In genomic region chr7:3733541-3734140, GRCh38 we compare ENCODE assay signal across 14 cellular contexts.
"Had no signal": no experiment of that assay in that cellular context is flagged by ENCODE, and none has a peak within 500 bp of the region (broad histone marks: within the 10 kb centered on the region; RNA-seq: fewer than 3 reads in every experiment).

No MANE protein-coding gene starts in this region.

- H3K36me3 ChIP-seq: breast epithelium had no signal

- H3K27me3 ChIP-seq: breast epithelium had no signal

- H3K27ac Mint-ChIP-seq: activated naive CD8-positive, alpha-beta T cell; endodermal cell; natural killer cell had no signal

- ATAC-seq: natural killer cell; right cardiac atrium; stimulated activated naive CD8-positive, alpha-beta T cell treated with anti-CD3 and anti-CD28 coated beads, Interleukin-15, Interleukin-2, amounts not matched to agents 100 U/mL and 50 U/mL, for 24 hours had no signal

- H3K27me3 Mint-ChIP-seq: activated naive CD8-positive, alpha-beta T cell had no signal

- H3K36me3 Mint-ChIP-seq: natural killer cell had no signal

- H3K4me1 Mint-ChIP-seq: natural killer cell had no signal

- H3K27ac ChIP-seq: breast epithelium had no signal

- H3K4me3 ChIP-seq: breast epithelium had no signal

- H3K4me3 Mint-ChIP-seq: activated naive CD8-positive, alpha-beta T cell; endodermal cell; natural killer cell had no signal

- H3K4me1 ChIP-seq: breast epithelium had no signal

- DNase-seq: activated CD4-positive, alpha-beta T cell treated with anti-CD3 and anti-CD28 coated beads, Interleukin-2, amount 50 U/mL, for 1 hour; activated CD8-positive, alpha-beta memory T cell treated with anti-CD3 and anti-CD28 coated beads for 24 hours; activated gamma-delta T cell treated with Interleukin-2 at 50 U/mL for 16 hours; amygdala; endodermal cell; hypothalamus; mesendoderm; natural killer cell; right cardiac atrium; stimulated activated naive CD8-positive, alpha-beta T cell treated with anti-CD3 and anti-CD28 coated beads, Interleukin-15, Interleukin-2, amounts not matched to agents 100 U/mL and 50 U/mL, for 24 hours; T-helper 2 cell; trophoblast cell had no signal
